Comparison of ENCODE assay signal across 1 cellular context in the genomic region with DNA sequence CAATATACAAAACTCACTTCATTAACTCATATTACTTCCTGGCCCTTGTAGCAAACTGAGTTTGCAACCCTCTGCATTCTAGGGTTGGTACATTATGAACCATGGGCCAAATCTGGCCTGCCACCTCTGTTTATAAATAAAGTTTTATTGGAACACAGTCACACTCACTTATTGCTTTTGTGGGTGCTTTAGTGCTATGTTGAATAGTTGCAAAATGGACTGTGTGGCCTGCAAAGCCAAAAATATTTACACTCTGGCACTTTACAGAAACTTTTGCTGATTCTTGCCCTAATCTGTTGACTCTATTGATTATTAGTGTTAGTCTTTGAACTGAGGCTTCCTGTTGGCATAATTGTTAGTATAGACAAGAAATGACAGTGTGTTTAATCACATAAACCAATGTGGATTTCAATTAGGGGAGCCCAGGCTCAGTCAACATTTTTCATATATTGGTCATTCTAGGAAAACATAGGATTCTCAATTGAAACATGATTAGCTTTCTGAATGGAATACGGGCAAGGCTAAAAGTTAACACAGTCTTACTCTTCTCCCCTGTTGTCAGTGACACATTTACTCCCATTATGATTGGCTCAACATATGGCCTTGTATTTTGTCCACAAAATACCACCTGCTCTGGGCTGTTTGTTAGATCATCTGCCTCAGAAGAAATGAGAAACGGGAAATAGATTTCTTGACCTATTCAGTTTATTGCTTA.
TF ChIP-seq lines count a peak whose summit lies in the region.

No MANE protein-coding gene starts in this region.

TF ChIP-seq in HepG2, 621 proteins besides CTCF, POLR2A, EP300 and RAD21 (continued from another document):
- TF ChIP-seq, protein P1, sequence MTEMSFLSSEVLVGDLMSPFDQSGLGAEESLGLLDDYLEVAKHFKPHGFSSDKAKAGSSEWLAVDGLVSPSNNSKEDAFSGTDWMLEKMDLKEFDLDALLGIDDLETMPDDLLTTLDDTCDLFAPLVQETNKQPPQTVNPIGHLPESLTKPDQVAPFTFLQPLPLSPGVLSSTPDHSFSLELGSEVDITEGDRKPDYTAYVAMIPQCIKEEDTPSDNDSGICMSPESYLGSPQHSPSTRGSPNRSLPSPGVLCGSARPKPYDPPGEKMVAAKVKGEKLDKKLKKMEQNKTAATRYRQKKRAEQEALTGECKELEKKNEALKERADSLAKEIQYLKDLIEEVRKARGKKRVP (CRISPR knock-in tag; IDR thresholded peaks at IDR 0.05), result peak in 1 of 2 experiments; percentile 60; a peak in 2 of 4 replicates
- peak; percentile 80 for TF ChIP-seq NR2F2 (IDR thresholded peaks at IDR 0.05; ENCODE audit: borderline replicate concordance, low read depth)
